Comparison of ENCODE assay signal across 8 cellular contexts in the genomic region with DNA sequence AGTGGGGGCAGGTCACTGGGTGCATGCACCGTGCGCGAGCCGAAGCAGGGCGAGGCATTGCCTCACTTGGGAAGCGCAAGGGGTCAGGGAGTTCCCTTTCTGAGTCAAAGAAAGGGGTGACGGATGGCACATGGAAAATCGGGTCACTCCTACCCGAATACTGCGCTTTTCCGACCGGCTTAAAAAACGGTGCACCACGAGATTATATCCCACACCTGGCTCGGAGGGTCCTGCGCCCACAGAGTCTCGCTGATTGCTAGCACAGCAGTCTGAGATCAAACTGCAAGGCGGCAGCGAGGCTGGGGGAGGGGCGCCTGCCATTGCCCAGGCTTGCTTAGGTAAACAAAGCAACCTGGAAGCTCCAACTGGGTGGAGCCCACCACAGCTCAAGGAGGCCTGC.
DNase-seq lines count a peak whose midpoint lies in the region; ATAC-seq, FAIRE-seq and TF ChIP-seq lines count a peak whose summit lies in the region.
"Not testable (repeated sequence)": the region's sequence is repeated elsewhere in the genome, so short reads cannot be mapped to it uniquely, and the experiment has no call there.

No MANE protein-coding gene starts in this region.

- in situ Hi-C loops in K562 (cut with MboI): not testable (repeated sequence)

- 85% methylated on average over 19 of the region's 20 CpGs for WGBS in HUES64
- WGBS in K562 (ENCODE audit: insufficient coverage, low coverage, missing lambda C conversion rate): 0% methylated on average over 17 of the region's 20 CpGs
- no CpG with 5 or more reads among the region's 20 CpGs for WGBS in trophoblast cell (ENCODE audit: extremely low coverage, insufficient coverage, insufficient read length)

- H4K91ac ChIP-seq in trophoblast cell (ENCODE audit: low read depth, low read length): not testable (repeated sequence)

- H4K8ac ChIP-seq in trophoblast cell (ENCODE audit: low read depth, low read length): not testable (repeated sequence)

- CTCF ChIA-PET in K562 (lab: Yijun Ruan, JAX; ENCODE audit: low intra/inter-chr PET ratio): not testable (repeated sequence)

- H2BK5ac ChIP-seq in trophoblast cell (ENCODE audit: low read depth, low read length, poor library complexity): not testable (repeated sequence)

- H3K18ac ChIP-seq in trophoblast cell (ENCODE audit: low read length): not testable (repeated sequence)

- H4K12ac ChIP-seq in trophoblast cell (ENCODE audit: low read depth, low read length): peak overlapping the region; percentile 30

- not testable (repeated sequence) for H3K27me3 Mint-ChIP-seq in nephron progenitor cell (ENCODE audit: low read depth, poor library complexity); type B pancreatic cell

- not testable (repeated sequence) for H3K4me1 Mint-ChIP-seq in nephron progenitor cell
- peaks cover 12% of the 10 kb centered on the region for H3K4me1 Mint-ChIP-seq in type B pancreatic cell (ENCODE audit: unreplicated experiment)

- not testable (repeated sequence) for H3K23ac ChIP-seq in trophoblast cell (ENCODE audit: low read length)

- H3K4me2 ChIP-seq in K562 (ENCODE audit: insufficient read depth, low read length): peak overlapping the region; percentile 46; the same call in 1 of the 2 replicates
- not testable (repeated sequence) for H3K4me2 ChIP-seq in trophoblast cell (ENCODE audit: low read length)

- intact Hi-C loops in K562 (cut with micrococcal nuclease): not testable (repeated sequence)

- not testable (repeated sequence) for H3K79me1 ChIP-seq in trophoblast cell (ENCODE audit: low read length)

- peak overlapping the region; percentile 83; the same call in 1 of the 2 replicates for H2AFZ ChIP-seq in K562 (ENCODE audit: low read depth, low read length)
- H2AFZ ChIP-seq in trophoblast cell (ENCODE audit: insufficient read depth, low read length, poor library complexity): not testable (repeated sequence)

- FAIRE-seq in K562 (lab: Jason Lieb, UNC): not testable (repeated sequence)

- peak; percentile 20 for DNase-seq in ELF-1 (ENCODE audit: low read depth, low spot score)
- not testable (repeated sequence) for DNase-seq in H7; K562 (ENCODE audit: extremely low read depth in 1 of 4, low spot score in 3 of 4); fibroblast of villous mesenchyme (ENCODE audit: low read depth); nephron progenitor cell; trophoblast cell; type B pancreatic cell (ENCODE audit: extremely low spot score, unreplicated experiment)

- H3K79me2 ChIP-seq in K562 (ENCODE audit: control insufficient read depth, insufficient read depth, low read length); trophoblast cell (ENCODE audit: control insufficient read depth, insufficient read depth, low read length, poor library complexity): not testable (repeated sequence)

- H3K4me3 Mint-ChIP-seq in nephron progenitor cell: peak overlapping the region; percentile 38
- peak overlapping the region; percentile 31 for H3K4me3 Mint-ChIP-seq in type B pancreatic cell

- not testable (repeated sequence) for H3K27ac ChIP-seq in HUES64 (ENCODE audit: low read depth, low read length); K562 (ENCODE audit: extremely low read depth, low read depth, low read length); trophoblast cell (ENCODE audit: low read depth, low read length)

- POLR2A ChIA-PET in K562 (lab: Yijun Ruan, JAX): not testable (repeated sequence)

- H2BK120ac ChIP-seq in trophoblast cell (ENCODE audit: insufficient read depth, low read length, poor library complexity): not testable (repeated sequence)

- not testable (repeated sequence) for H3K36me3 ChIP-seq in H7 (replicated peaks; ENCODE audit: control insufficient read depth, insufficient read depth, low read length); HUES64 (ENCODE audit: insufficient read depth, low read length); K562 (ENCODE audit: control insufficient read depth, insufficient read depth, low read length); trophoblast cell (ENCODE audit: control insufficient read depth in 1 of 2, insufficient read depth in 2 of 2, low read length in 2 of 2)

- not testable (repeated sequence) for TF ChIP-seq POLR2A in K562 (conservative IDR thresholded peaks at IDR 0.05)

- not testable (repeated sequence) for H3K9me1 ChIP-seq in K562 (ENCODE audit: control insufficient read depth, insufficient read depth, low read length)

- not testable (repeated sequence) for H3K4ac ChIP-seq in trophoblast cell (ENCODE audit: low read depth, low read length)

- H2BK12ac ChIP-seq in trophoblast cell (ENCODE audit: low read length): not testable (repeated sequence)

- H3K4me3 ChIP-seq in H7 (ENCODE audit: insufficient read depth, low read depth, low read length) (peak overlapping the region; percentile 19), HUES64 (ENCODE audit: low read length) (0 out of 2 replicates have a peak overlapping the region, but pooled peaks have one; percentile 21), fibroblast of villous mesenchyme (ENCODE audit: low read depth, low read length) (peak overlapping the region; percentile 35)
- not testable (repeated sequence) for H3K4me3 ChIP-seq in K562; trophoblast cell (ENCODE audit: low read depth, low read length)

- H3K9me3 Mint-ChIP-seq in nephron progenitor cell: peaks cover 16% of the 10 kb centered on the region
- H3K9me3 Mint-ChIP-seq in type B pancreatic cell: not testable (repeated sequence)

- not testable (repeated sequence) for H3K27ac Mint-ChIP-seq in nephron progenitor cell, type B pancreatic cell

- H3K36me3 Mint-ChIP-seq in nephron progenitor cell (ENCODE audit: low read depth); type B pancreatic cell: not testable (repeated sequence)

- H3K4me1 ChIP-seq in HUES64 (ENCODE audit: insufficient read depth, low read length); K562 (replicated peaks in 1 of 2; ENCODE audit: control insufficient read depth in 2 of 2, insufficient read depth in 2 of 2, low read length in 2 of 2); trophoblast cell (ENCODE audit: control insufficient read depth in 1 of 2, insufficient read depth in 2 of 2, low read length in 2 of 2): not testable (repeated sequence)

- not testable (repeated sequence) for H3K27me3 ChIP-seq in H7 (ENCODE audit: control insufficient read depth, insufficient read depth, low read length); HUES64 (ENCODE audit: insufficient read depth, low read length); K562 (ENCODE audit: control insufficient read depth in 2 of 2, insufficient read depth in 2 of 2, low read length in 2 of 2); trophoblast cell (ENCODE audit: insufficient read depth, low read length)

- TF ChIP-seq CTCF in K562 (IDR thresholded peaks at IDR 0.05 in 2 of 3, conservative IDR thresholded peaks at IDR 0.05 in 1 of 3; ENCODE audit: insufficient read depth in 2 of 3, low read depth in 1 of 3, low read length in 3 of 3); fibroblast of villous mesenchyme (IDR thresholded peaks at IDR 0.05; ENCODE audit: insufficient read depth, low read depth, low read length); nephron progenitor cell (IDR thresholded peaks at IDR 0.05); type B pancreatic cell (conservative IDR thresholded peaks at IDR 0.05): not testable (repeated sequence)

- not testable (repeated sequence) for H3K9me3 ChIP-seq in HUES64 (ENCODE audit: insufficient read depth, low read depth, low read length); K562 (replicated peaks; ENCODE audit: control insufficient read depth, insufficient read depth, low read depth, low read length); trophoblast cell (ENCODE audit: insufficient read depth, low read depth, low read length)

- H3K9ac ChIP-seq in HUES64 (ENCODE audit: low read depth, low read length); K562 (ENCODE audit: insufficient read depth in 1 of 2, low read depth in 2 of 2, low read length in 2 of 2); trophoblast cell (ENCODE audit: low read length): not testable (repeated sequence)

- TF ChIP-seq EP300 in K562 (IDR thresholded peaks at IDR 0.05; ENCODE audit: low read length): not testable (repeated sequence)

- not testable (repeated sequence) for H4K20me1 ChIP-seq in K562 (replicated peaks; ENCODE audit: control insufficient read depth, insufficient read depth, low read length)

- not testable (repeated sequence) for H2AK5ac ChIP-seq in trophoblast cell (ENCODE audit: low read length)

- not testable (repeated sequence) for ATAC-seq in K562

- not testable (repeated sequence) for BruUV-seq in K562 (replicated peaks; lab: Mats Ljungman, UMichigan)

- not testable (repeated sequence) for H3K14ac ChIP-seq in trophoblast cell (ENCODE audit: low read length)

- not testable (repeated sequence) for TF ChIP-seq RAD21 in K562 (CRISPR knock-in tag; conservative IDR thresholded peaks at IDR 0.05 in 1 of 2, IDR thresholded peaks at IDR 0.05 in 1 of 2)

TF ChIP-seq in K562, 482 proteins besides CTCF, POLR2A, EP300 and RAD21 (continues in another document):
- TF ChIP-seq CEBPB (tag; IDR thresholded peaks at IDR 0.05): 0 out of 2 replicates have a peak, but pooled peaks have one; percentile 10
